13 cellular contexts compared by ENCODE assay signal in the genomic region with DNA sequence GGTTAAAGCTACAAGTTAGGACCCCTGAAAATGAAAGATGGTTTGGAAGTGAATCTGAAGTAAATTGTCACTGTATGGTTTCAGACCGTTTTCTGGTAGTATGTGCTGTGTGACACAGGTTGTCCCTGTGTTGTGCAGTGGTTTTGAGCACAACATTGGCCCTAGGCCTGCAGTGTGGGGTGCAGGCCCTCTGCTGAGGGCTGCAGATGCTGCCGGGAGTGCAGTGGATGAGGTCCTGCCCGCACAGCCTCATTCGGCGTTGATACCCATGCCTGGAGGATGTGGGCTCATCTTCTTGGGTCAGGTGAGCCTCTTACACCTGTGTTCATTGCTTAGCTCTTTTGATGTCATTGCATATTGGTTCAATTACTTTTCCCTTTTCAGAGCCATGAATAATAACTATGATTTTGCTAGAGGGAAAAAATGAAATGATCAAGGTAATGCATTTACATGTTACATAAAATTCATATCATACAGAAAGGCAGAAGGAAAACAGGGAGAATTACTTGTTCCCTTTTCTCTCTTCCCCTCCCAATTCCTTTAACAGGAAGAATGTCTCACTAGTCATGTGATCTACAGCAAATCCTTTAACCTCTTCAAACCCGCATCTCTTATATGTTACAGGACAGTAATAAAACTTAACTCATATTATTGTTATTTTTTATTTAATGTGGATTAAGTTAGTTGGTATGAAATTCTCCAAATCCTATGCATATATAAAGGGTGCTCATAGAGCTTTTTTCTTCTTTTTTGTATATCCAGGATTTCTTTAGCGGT. TPM values are rescaled to one million over a fixed set of nuclear protein-coding genes. Genes with fewer than 3 reads are reported as not detected.
DNase-seq lines count a peak whose midpoint lies in the region; ATAC-seq and TF ChIP-seq lines count a peak whose summit lies in the region.
"Had no signal": no experiment of that assay in that cellular context is flagged by ENCODE, and none has a peak within 500 bp of the region (broad histone marks: within the 10 kb centered on the region; RNA-seq: fewer than 3 reads in every experiment).

No MANE protein-coding gene starts in this region.

- intact Hi-C loops in activated T-helper 1 cell treated with anti-CD3 and anti-CD28 coated beads, Interleukin-12 subunit alpha, Interleukin-12 subunit beta, Interleukin-2, Interleukin-4 antibody, amounts not matched to agents 30 ng/mL and 10 ng/mL and 1 ng/mL, durations not matched to agents 14 hours and 24 hours and 36 hours (cut with micrococcal nuclease) = no loop called here
- intact Hi-C loops in left colon (cut with DNase I, micrococcal nuclease) = no loop called here

- H3K4me1 Mint-ChIP-seq in activated naive CD8-positive, alpha-beta T cell (ENCODE audit: low read depth) = peaks cover 46% of the 10 kb centered on the region
- H3K4me1 Mint-ChIP-seq in activated naive CD8-positive, alpha-beta T cell treated with anti-CD3 and anti-CD28 coated beads for 36 hours = peaks cover 43% of the 10 kb centered on the region
- peaks cover 73% of the 10 kb centered on the region for H3K4me1 Mint-ChIP-seq in activated T-helper 1 cell treated with anti-CD3 and anti-CD28 coated beads, Interleukin-12 subunit alpha, Interleukin-12 subunit beta, Interleukin-2, Interleukin-4 antibody, amounts not matched to agents 30 ng/mL and 10 ng/mL and 1 ng/mL, durations not matched to agents 14 hours and 24 hours and 36 hours (ENCODE audit: low read depth)
- peaks cover 44% of the 10 kb centered on the region for H3K4me1 Mint-ChIP-seq in type B pancreatic cell (ENCODE audit: unreplicated experiment)

- no peaks in the 10 kb centered on the region for H3K9me3 Mint-ChIP-seq in activated naive CD8-positive, alpha-beta T cell (ENCODE audit: low read depth)
- H3K9me3 Mint-ChIP-seq in activated naive CD8-positive, alpha-beta T cell treated with anti-CD3 and anti-CD28 coated beads for 36 hours = no peaks in the 10 kb centered on the region
- no peaks in the 10 kb centered on the region for H3K9me3 Mint-ChIP-seq in activated T-helper 1 cell treated with anti-CD3 and anti-CD28 coated beads, Interleukin-12 subunit alpha, Interleukin-12 subunit beta, Interleukin-2, Interleukin-4 antibody, amounts not matched to agents 30 ng/mL and 10 ng/mL and 1 ng/mL, durations not matched to agents 14 hours and 24 hours and 36 hours
- no peaks in the 10 kb centered on the region for H3K9me3 Mint-ChIP-seq in type B pancreatic cell
- H3K9me3 Mint-ChIP-seq: stimulated activated naive CD8-positive, alpha-beta T cell treated with anti-CD3 and anti-CD28 coated beads, Interleukin-15, Interleukin-2, amounts not matched to agents 100 ng/mL and 50 ng/mL, for 24 hours had no signal

- H3K36me3 Mint-ChIP-seq in activated naive CD8-positive, alpha-beta T cell = peaks cover 5% of the 10 kb centered on the region
- H3K36me3 Mint-ChIP-seq in activated naive CD8-positive, alpha-beta T cell treated with anti-CD3 and anti-CD28 coated beads for 36 hours = no peaks in the 10 kb centered on the region
- peaks cover 51% of the 10 kb centered on the region for H3K36me3 Mint-ChIP-seq in activated T-helper 1 cell treated with anti-CD3 and anti-CD28 coated beads, Interleukin-12 subunit alpha, Interleukin-12 subunit beta, Interleukin-2, Interleukin-4 antibody, amounts not matched to agents 30 ng/mL and 10 ng/mL and 1 ng/mL, durations not matched to agents 14 hours and 24 hours and 36 hours (ENCODE audit: low read depth)
- H3K36me3 Mint-ChIP-seq in type B pancreatic cell = peaks cover 4% of the 10 kb centered on the region

- no peaks in the 10 kb centered on the region for H3K27me3 Mint-ChIP-seq in activated naive CD8-positive, alpha-beta T cell
- H3K27me3 Mint-ChIP-seq in activated naive CD8-positive, alpha-beta T cell treated with anti-CD3 and anti-CD28 coated beads for 36 hours = no peaks in the 10 kb centered on the region
- H3K27me3 Mint-ChIP-seq in activated T-helper 1 cell treated with anti-CD3 and anti-CD28 coated beads, Interleukin-12 subunit alpha, Interleukin-12 subunit beta, Interleukin-2, Interleukin-4 antibody, amounts not matched to agents 30 ng/mL and 10 ng/mL and 1 ng/mL, durations not matched to agents 14 hours and 24 hours and 36 hours (ENCODE audit: insufficient read depth) = no peaks in the 10 kb centered on the region
- no peaks in the 10 kb centered on the region for H3K27me3 Mint-ChIP-seq in type B pancreatic cell
- H3K27me3 Mint-ChIP-seq: stimulated activated naive CD8-positive, alpha-beta T cell treated with anti-CD3 and anti-CD28 coated beads, Interleukin-15, Interleukin-2, amounts not matched to agents 100 ng/mL and 50 ng/mL, for 24 hours had no signal

- peak; percentile 47 for ATAC-seq in left colon
- ATAC-seq: left cardiac atrium had no signal

- no peak overlapping the region for H3K4me3 Mint-ChIP-seq in activated naive CD8-positive, alpha-beta T cell
- H3K4me3 Mint-ChIP-seq in activated naive CD8-positive, alpha-beta T cell treated with anti-CD3 and anti-CD28 coated beads for 36 hours = no peak overlapping the region
- peak overlapping the region; percentile 37 for H3K4me3 Mint-ChIP-seq in activated T-helper 1 cell treated with anti-CD3 and anti-CD28 coated beads, Interleukin-12 subunit alpha, Interleukin-12 subunit beta, Interleukin-2, Interleukin-4 antibody, amounts not matched to agents 30 ng/mL and 10 ng/mL and 1 ng/mL, durations not matched to agents 14 hours and 24 hours and 36 hours
- peak overlapping the region; percentile 43 for H3K4me3 Mint-ChIP-seq in type B pancreatic cell
- H3K4me3 Mint-ChIP-seq: stimulated activated naive CD8-positive, alpha-beta T cell treated with anti-CD3 and anti-CD28 coated beads, Interleukin-15, Interleukin-2, amounts not matched to agents 100 ng/mL and 50 ng/mL, for 24 hours had no signal

- TF ChIP-seq CTCF in type B pancreatic cell (conservative IDR thresholded peaks at IDR 0.05) = no peak

- DNase-seq in activated naive CD8-positive, alpha-beta T cell treated with anti-CD3 and anti-CD28 coated beads for 36 hours = no peak
- DNase-seq in activated T-helper 1 cell treated with anti-CD3 and anti-CD28 coated beads, Interleukin-12 subunit alpha, Interleukin-12 subunit beta, Interleukin-2, Interleukin-4 antibody, amounts not matched to agents 30 ng/mL and 10 ng/mL and 1 ng/mL, durations not matched to agents 14 hours and 24 hours and 36 hours (ENCODE audit: low spot score) = peak; percentile 31
- DNase-seq in left colon (no peak), type B pancreatic cell (ENCODE audit: extremely low spot score, unreplicated experiment) (no peak), SW480 (ENCODE audit: low spot score) (no peak), OCI-M2 (lab: John Stamatoyannopoulos, UW; ENCODE audit: unreplicated experiment) (no peak), NOMO-1 treated with DMSO at 0.1 percent for 48 hours (lab: John Stamatoyannopoulos, UW; ENCODE audit: unreplicated experiment) (no peak)
- DNase-seq: BE2C, esophagus squamous epithelium, left cardiac atrium, NCI-H446 treated with DMSO at 0.1 percent for 48 hours had no signal

- H3K27ac Mint-ChIP-seq in activated naive CD8-positive, alpha-beta T cell = peak overlapping the region; percentile 18
- H3K27ac Mint-ChIP-seq in activated naive CD8-positive, alpha-beta T cell treated with anti-CD3 and anti-CD28 coated beads for 36 hours = no peak overlapping the region
- peak overlapping the region; percentile 67 for H3K27ac Mint-ChIP-seq in activated T-helper 1 cell treated with anti-CD3 and anti-CD28 coated beads, Interleukin-12 subunit alpha, Interleukin-12 subunit beta, Interleukin-2, Interleukin-4 antibody, amounts not matched to agents 30 ng/mL and 10 ng/mL and 1 ng/mL, durations not matched to agents 14 hours and 24 hours and 36 hours
- H3K27ac Mint-ChIP-seq in type B pancreatic cell = peak overlapping the region; percentile 5

RNA-seq across cellular contexts. Expression of a gene that starts 48.7 kb away (rescaled TPM):
- total RNA-seq in activated naive CD8-positive, alpha-beta T cell treated with anti-CD3 and anti-CD28 coated beads for 36 hours = 10 to 100 TPM; 11.8 to 13.1 TPM
- total RNA-seq in activated T-helper 1 cell treated with anti-CD3 and anti-CD28 coated beads, Interleukin-12 subunit alpha, Interleukin-12 subunit beta, Interleukin-2, Interleukin-4 antibody, amounts not matched to agents 30 ng/mL and 10 ng/mL and 1 ng/mL, durations not matched to agents 14 hours and 24 hours and 36 hours = 69.6 and 70.3 TPM in 2 replicates
- total RNA-seq in left colon = 10 to 100 TPM; 38.5 to 58.9 TPM
- 18.6 and 21.6 TPM in 2 replicates for total RNA-seq in type B pancreatic cell (ENCODE audit: low replicate concordance)

Comparison
In these comparisons a context has a peak if more than half of its experiments do, and no peak if none do; other contexts are left out.
1. H3K4me3 Mint-ChIP-seq: peak in activated T-helper 1 cell treated with anti-CD3 and anti-CD28 coated beads, Interleukin-12 subunit alpha, Interleukin-12 subunit beta, Interleukin-2, Interleukin-4 antibody, amounts not matched to agents 30 ng/mL and 10 ng/mL and 1 ng/mL, durations not matched to agents 14 hours and 24 hours and 36 hours (single experiment) and type B pancreatic cell (single experiment); none in activated naive CD8-positive, alpha-beta T cell (single experiment) and activated naive CD8-positive, alpha-beta T cell treated with anti-CD3 and anti-CD28 coated beads for 36 hours (single experiment).